Comparison of ENCODE assay signal across 29 cellular contexts in genomic region chr2:10501521-10501961, GRCh38. TPM values are rescaled to one million over a fixed set of nuclear protein-coding genes. Genes with fewer than 3 reads are reported as not detected.
DNase-seq lines count a peak whose midpoint lies in the region; ATAC-seq and TF ChIP-seq lines count a peak whose summit lies in the region.
"Had no signal": no experiment of that assay in that cellular context is flagged by ENCODE, and none has a peak within 500 bp of the region (broad histone marks: within the 10 kb centered on the region; RNA-seq: fewer than 3 reads in every experiment).

No MANE protein-coding gene starts in this region.

- H3K4me1 ChIP-seq in foreskin keratinocyte: peaks cover 14% of the 10 kb centered on the region
- H3K4me1 ChIP-seq: BE2C had no signal

- H3K27ac Mint-ChIP-seq in stimulated activated effector memory CD8-positive, alpha-beta T cell treated with anti-CD3 and anti-CD28 coated beads, Interleukin-12 subunit alpha, Interleukin-12 subunit beta, amount 100 ng/mL, for 72 hours: peak overlapping the region; percentile 30
- no peak overlapping the region for H3K27ac Mint-ChIP-seq in CD4-positive, alpha-beta T cell
- H3K27ac Mint-ChIP-seq: activated CD8-positive, alpha-beta T cell treated with anti-CD3 and anti-CD28 coated beads, Interleukin-2, amount 10 ng/mL, durations not matched to agents 7 days and 5 days; activated naive CD4-positive, alpha-beta T cell treated with anti-CD3 and anti-CD28 coated beads, Interleukin-2, amount 10 ng/mL, durations not matched to agents 7 days and 5 days; memory B cell; stimulated activated naive CD8-positive, alpha-beta T cell treated with anti-CD3 and anti-CD28 coated beads, Interleukin-15, Interleukin-2, amounts not matched to agents 100 ng/mL and 50 ng/mL, for 24 hours had no signal

- intact Hi-C loops in CD4-positive, alpha-beta T cell (cut with DNase I, micrococcal nuclease): no loop called here

- no peaks in the 10 kb centered on the region for H3K36me3 Mint-ChIP-seq in stimulated activated effector memory CD8-positive, alpha-beta T cell treated with anti-CD3 and anti-CD28 coated beads, Interleukin-12 subunit alpha, Interleukin-12 subunit beta, amount 100 ng/mL, for 72 hours
- H3K36me3 Mint-ChIP-seq in CD4-positive, alpha-beta T cell (ENCODE audit: low read depth): no peaks in the 10 kb centered on the region
- H3K36me3 Mint-ChIP-seq: activated naive CD4-positive, alpha-beta T cell treated with anti-CD3 and anti-CD28 coated beads, Interleukin-2, amount 10 ng/mL, durations not matched to agents 7 days and 5 days; memory B cell had no signal

- peaks cover 17% of the 10 kb centered on the region for H3K4me1 Mint-ChIP-seq in stimulated activated effector memory CD8-positive, alpha-beta T cell treated with anti-CD3 and anti-CD28 coated beads, Interleukin-12 subunit alpha, Interleukin-12 subunit beta, amount 100 ng/mL, for 72 hours
- peaks cover 11% of the 10 kb centered on the region for H3K4me1 Mint-ChIP-seq in CD4-positive, alpha-beta T cell (ENCODE audit: low read depth)
- H3K4me1 Mint-ChIP-seq: activated naive CD4-positive, alpha-beta T cell treated with anti-CD3 and anti-CD28 coated beads, Interleukin-2, amount 10 ng/mL, durations not matched to agents 7 days and 5 days had no signal

- no peak for ATAC-seq in foreskin keratinocyte
- ATAC-seq in stimulated activated effector memory CD8-positive, alpha-beta T cell treated with anti-CD3 and anti-CD28 coated beads, Interleukin-12 subunit alpha, Interleukin-12 subunit beta, amount 100 ng/mL, for 72 hours: no peak
- ATAC-seq in CD4-positive, alpha-beta T cell (ENCODE audit: poor library complexity): no peak
- ATAC-seq: activated CD8-positive, alpha-beta T cell treated with anti-CD3 and anti-CD28 coated beads, Interleukin-2, amount 10 ng/mL, durations not matched to agents 7 days and 5 days; HCT116; heart right ventricle had no signal

- H3K27me3 Mint-ChIP-seq in CD4-positive, alpha-beta T cell: peaks cover 8% of the 10 kb centered on the region

- POLR2A ChIA-PET in CD4-positive, alpha-beta T cell (lab: Charles Lee): no interaction called here

- no peak for TF ChIP-seq EP300 in Ishikawa (IDR thresholded peaks at IDR 0.05; ENCODE audit: borderline replicate concordance)

- no peak overlapping the region for H3K4me3 Mint-ChIP-seq in stimulated activated effector memory CD8-positive, alpha-beta T cell treated with anti-CD3 and anti-CD28 coated beads, Interleukin-12 subunit alpha, Interleukin-12 subunit beta, amount 100 ng/mL, for 72 hours
- H3K4me3 Mint-ChIP-seq in CD4-positive, alpha-beta T cell: no peak overlapping the region
- H3K4me3 Mint-ChIP-seq: activated CD8-positive, alpha-beta T cell treated with anti-CD3 and anti-CD28 coated beads, Interleukin-2, amount 10 ng/mL, durations not matched to agents 7 days and 5 days; activated naive CD4-positive, alpha-beta T cell treated with anti-CD3 and anti-CD28 coated beads, Interleukin-2, amount 10 ng/mL, durations not matched to agents 7 days and 5 days; memory B cell; neural crest cell; stimulated activated naive CD8-positive, alpha-beta T cell treated with anti-CD3 and anti-CD28 coated beads, Interleukin-15, Interleukin-2, amounts not matched to agents 100 ng/mL and 50 ng/mL, for 24 hours had no signal

- DNase-seq in activated CD8-positive, alpha-beta memory T cell treated with anti-CD3 and anti-CD28 coated beads, Interleukin-2, amount 50 U/mL, for 48 hours: peak; percentile 45
- no peak for DNase-seq in activated CD8-positive, alpha-beta memory T cell treated with anti-CD3 and anti-CD28 coated beads, Interleukin-2, amount 50 U/mL, for 4 hours
- DNase-seq in foreskin keratinocyte: no peak
- DNase-seq in stimulated activated effector memory CD8-positive, alpha-beta T cell treated with anti-CD3 and anti-CD28 coated beads, Interleukin-12 subunit alpha, Interleukin-12 subunit beta, amount 100 ng/mL, for 72 hours (ENCODE audit: low spot score in 2 of 2): peak in 1 of 2 donors; percentile 41
- DNase-seq in NCI-H1105 treated with DMSO at 0.1 percent for 48 hours (lab: John Stamatoyannopoulos, UW): no peak
- DNase-seq in A172 (ENCODE audit: low spot score): no peak
- no peak for DNase-seq in CD4-positive, alpha-beta T cell
- DNase-seq: activated CD4-positive, CD25-positive, alpha-beta regulatory T cell; activated CD8-positive, alpha-beta T cell treated with anti-CD3 and anti-CD28 coated beads, Interleukin-2, amount 10 ng/mL, durations not matched to agents 7 days and 5 days; activated naive CD4-positive, alpha-beta T cell treated with anti-CD3 and anti-CD28 coated beads, Interleukin-2, amount 10 ng/mL, durations not matched to agents 7 days and 5 days; amniotic stem cell; BE2C; brain microvascular endothelial cell; Caco-2; DND-41; effector CD8-positive, alpha-beta T cell; heart right ventricle; KBM-7; MG63; NCI-H2081 treated with DMSO at 0.1 percent for 48 hours; NCI-H226; NCI-H748 treated with DMSO at 0.1 percent for 48 hours had no signal

- CTCF ChIA-PET in CD4-positive, alpha-beta T cell (lab: Charles Lee): no interaction called here

- TF ChIP-seq CTCF in foreskin keratinocyte (conservative IDR thresholded peaks at IDR 0.05): no peak
- no peak for TF ChIP-seq CTCF in CD4-positive, alpha-beta T cell (IDR thresholded peaks at IDR 0.05)

- H3K9me3 ChIP-seq in CD4-positive, alpha-beta T cell (ENCODE audit: control insufficient read depth, low read length): no peaks in the 10 kb centered on the region
- H3K9me3 ChIP-seq: BE2C, Caco-2, heart right ventricle, MG63, tibial artery had no signal

- H3K27me3 ChIP-seq in foreskin keratinocyte: peaks cover 15% of the 10 kb centered on the region
- peaks cover 6% of the 10 kb centered on the region for H3K27me3 ChIP-seq in CD4-positive, alpha-beta T cell (ENCODE audit: control insufficient read depth, insufficient read depth, low read length)
- H3K27me3 ChIP-seq: BE2C, brain microvascular endothelial cell, MG63 had no signal

- TF ChIP-seq RAD21 in Ishikawa (IDR thresholded peaks at IDR 0.05; ENCODE audit: low read depth): no peak

- no peaks in the 10 kb centered on the region for H3K9me3 Mint-ChIP-seq in stimulated activated effector memory CD8-positive, alpha-beta T cell treated with anti-CD3 and anti-CD28 coated beads, Interleukin-12 subunit alpha, Interleukin-12 subunit beta, amount 100 ng/mL, for 72 hours
- no peaks in the 10 kb centered on the region for H3K9me3 Mint-ChIP-seq in CD4-positive, alpha-beta T cell
- H3K9me3 Mint-ChIP-seq: activated naive CD4-positive, alpha-beta T cell treated with anti-CD3 and anti-CD28 coated beads, Interleukin-2, amount 10 ng/mL, durations not matched to agents 7 days and 5 days; memory B cell; neural crest cell; stimulated activated naive CD8-positive, alpha-beta T cell treated with anti-CD3 and anti-CD28 coated beads, Interleukin-15, Interleukin-2, amounts not matched to agents 100 ng/mL and 50 ng/mL, for 24 hours had no signal

- peak overlapping the region; percentile 67 for H3K27ac ChIP-seq in foreskin keratinocyte
- no peak overlapping the region for H3K27ac ChIP-seq in CD4-positive, alpha-beta T cell (ENCODE audit: low read depth, low read length)
- H3K27ac ChIP-seq: brain microvascular endothelial cell, heart right ventricle, RWPE1, tibial artery had no signal

TF ChIP-seq in Ishikawa, 13 proteins besides CTCF, POLR2A, EP300 and RAD21:
- TF ChIP-seq TAF1 (IDR thresholded peaks at IDR 0.05; ENCODE audit: low read depth) (no peak), NFIC (IDR thresholded peaks at IDR 0.05) (no peak), MAX (IDR thresholded peaks at IDR 0.05) (no peak), TEAD4 (IDR thresholded peaks at IDR 0.05) (no peak), CEBPB (IDR thresholded peaks at IDR 0.05) (no peak), FOXM1 (IDR thresholded peaks at IDR 0.05; ENCODE audit: borderline replicate concordance, low read depth) (no peak), TCF12 (IDR thresholded peaks at IDR 0.05; ENCODE audit: low read depth) (no peak), USF1 (IDR thresholded peaks at IDR 0.05) (peak; percentile 37; the same call in 1 of the 2 replicates)

RNA-seq across cellular contexts. Expression of gene ODC1, which starts 53.4 kb away (rescaled TPM):
- 207 and 211 TPM in 2 replicates for total RNA-seq in foreskin keratinocyte
- 171 and 184 TPM in 2 replicates for polyA plus RNA-seq in foreskin keratinocyte
- 308 and 372 TPM in 2 replicates for total RNA-seq in A172 (2014; rRNA removed; shearing (Covaris generic))
- 100 to 1,000 TPM; 162 to 164 TPM for total RNA-seq in CD4-positive, alpha-beta T cell
